18 cellular contexts compared by ENCODE assay signal in genomic region chrX:88883205-88883604, GRCh38.
"Had no signal": no experiment of that assay in that cellular context is flagged by ENCODE, and none has a peak within 500 bp of the region (broad histone marks: within the 10 kb centered on the region; RNA-seq: fewer than 3 reads in every experiment).

No MANE protein-coding gene starts in this region.

- H3K27me3 ChIP-seq: body of pancreas, left lung, upper lobe of right lung had no signal

- H3K4me1 ChIP-seq: body of pancreas, left lung, upper lobe of right lung had no signal

- H3K4me3 ChIP-seq: body of pancreas, left lung, upper lobe of right lung had no signal

- H3K9me3 ChIP-seq: body of pancreas, left lung, upper lobe of right lung had no signal

- ATAC-seq: body of pancreas; left lung; natural killer cell; stimulated activated naive CD8-positive, alpha-beta T cell treated with anti-CD3 and anti-CD28 coated beads, Interleukin-15, Interleukin-2, amounts not matched to agents 100 U/mL and 50 U/mL, for 24 hours; upper lobe of right lung had no signal

- FAIRE-seq: endometrium, frontal cortex had no signal

- DNase-seq: activated CD4-positive, alpha-beta T cell treated with anti-CD3 and anti-CD28 coated beads for 1 hour; activated CD4-positive, alpha-beta T cell treated with anti-CD3 and anti-CD28 coated beads, Interleukin-2, amount 50 U/mL, for 1 hour; activated gamma-delta T cell treated with Interleukin-2 at 50 U/mL for 16 hours; activated T-cell treated with anti-CD3 and anti-CD28 coated beads, Interleukin-2, amount 50 U/mL, for 1 hour; anterior cingulate cortex; body of pancreas; erythroblast; glutamatergic neuron; hippocampal formation; kidney glomerular epithelial cell; left lung; midbrain; natural killer cell; stimulated activated CD4-positive, alpha-beta T cell treated with anti-CD3 and anti-CD28 coated beads, Interleukin-4, amount 100 ng/mL, for 24 hours; stimulated activated naive CD8-positive, alpha-beta T cell treated with anti-CD3 and anti-CD28 coated beads, Interleukin-15, Interleukin-2, amounts not matched to agents 100 U/mL and 50 U/mL, for 24 hours; upper lobe of right lung had no signal

- H3K27ac ChIP-seq: body of pancreas, left lung, upper lobe of right lung had no signal

- H3K36me3 ChIP-seq: left lung, upper lobe of right lung had no signal
